26 cellular contexts compared by ENCODE assay signal in genomic region chr6:56096454-56096853, GRCh38.
DNase-seq lines count a peak whose midpoint lies in the region; ATAC-seq, FAIRE-seq and TF ChIP-seq lines count a peak whose summit lies in the region.
"Had no signal": no experiment of that assay in that cellular context is flagged by ENCODE, and none has a peak within 500 bp of the region (broad histone marks: within the 10 kb centered on the region; RNA-seq: fewer than 3 reads in every experiment).

No MANE protein-coding gene starts in this region.

- no peak overlapping the region for H2AFZ ChIP-seq in endothelial cell of umbilical vein (ENCODE audit: low read depth, low read length)

- H3K27ac ChIP-seq in A673 (ENCODE audit: low read depth, low read length, poor library complexity, severe bottlenecking) (peak overlapping the region; percentile 44), endothelial cell of umbilical vein (ENCODE audit: insufficient read depth, low read depth, low read length) (no peak overlapping the region)

- dilution Hi-C loops in endothelial cell of umbilical vein (cut with MboI; ENCODE audit: extremely low pct_ligation_motif_present, low sequenced_read_pairs) = no loop called here

- H3K27ac Mint-ChIP-seq in type B pancreatic cell = no peak overlapping the region
- H3K27ac Mint-ChIP-seq in activated CD4-positive, alpha-beta T cell treated with anti-CD3 and anti-CD28 coated beads, Interleukin-2, amount 10 ng/mL, durations not matched to agents 24 days and 14 days = no peak overlapping the region
- H3K27ac Mint-ChIP-seq: CD8-positive, alpha-beta T cell had no signal

- TF ChIP-seq RAD21 in Ishikawa (IDR thresholded peaks at IDR 0.05; ENCODE audit: low read depth) = no peak

- TF ChIP-seq POLR2A in endothelial cell of umbilical vein (IDR thresholded peaks at IDR 0.05; ENCODE audit: low read depth, low read length) = no peak

- peak; percentile 66 for DNase-seq in A673 (ENCODE audit: low spot score)
- peak; percentile 90 for DNase-seq in NCI-H446 treated with DMSO at 0.1 percent for 48 hours (lab: John Stamatoyannopoulos, UW)
- DNase-seq in endothelial cell of umbilical vein (ENCODE audit: low read depth, low spot score) = no peak
- DNase-seq in type B pancreatic cell (ENCODE audit: extremely low spot score, unreplicated experiment) = no peak
- DNase-seq in activated CD4-positive, alpha-beta T cell treated with anti-CD3 and anti-CD28 coated beads, Interleukin-2, amount 10 ng/mL, durations not matched to agents 24 days and 14 days = no peak
- DNase-seq in DMS153 treated with DMSO at 0.1 percent for 48 hours (lab: John Stamatoyannopoulos, UW; ENCODE audit: unreplicated experiment) = no peak
- DNase-seq: C1 segment of cervical spinal cord; Caco-2; CD8-positive, alpha-beta T cell; DMS 273 treated with DMSO at 0.1 percent for 48 hours; DMS79 treated with DMSO at 0.1 percent for 48 hours; Karpas-422; NCI-H1092 treated with DMSO at 0.1 percent for 48 hours; NCI-H1694; NCI-H2029 treated with DMSO at 0.1 percent for 48 hours; NCI-H2171; NCI-H226; NCI-H524; NCI-H774; SHP77 treated with DMSO at 0.1 percent for 48 hours had no signal

- H3K4me1 ChIP-seq in A673 (ENCODE audit: insufficient read depth, low read length, poor library complexity, severe bottlenecking) (peaks cover 34% of the 10 kb centered on the region), endothelial cell of umbilical vein (ENCODE audit: control insufficient read depth, extremely low read depth, insufficient read depth, low read length) (peaks cover 13% of the 10 kb centered on the region)

- H3K9me1 ChIP-seq in endothelial cell of umbilical vein (replicated peaks; ENCODE audit: control insufficient read depth, extremely low read depth, insufficient read depth, low read length) = no peaks in the 10 kb centered on the region

- peaks cover 4% of the 10 kb centered on the region for H3K4me1 Mint-ChIP-seq in type B pancreatic cell (ENCODE audit: unreplicated experiment)
- H3K4me1 Mint-ChIP-seq in activated CD4-positive, alpha-beta T cell treated with anti-CD3 and anti-CD28 coated beads, Interleukin-2, amount 10 ng/mL, durations not matched to agents 24 days and 14 days = no peaks in the 10 kb centered on the region

- no TSS peak for BruUV-seq in A673 (replicated peaks; lab: Mats Ljungman, UMichigan)
- BruUV-seq in endothelial cell of umbilical vein (replicated peaks; lab: Mats Ljungman, UMichigan) = no TSS peak

- peaks cover 24% of the 10 kb centered on the region for H3K36me3 ChIP-seq in A673 (ENCODE audit: insufficient read depth, low read length, poor library complexity, severe bottlenecking)
- H3K36me3 ChIP-seq in endothelial cell of umbilical vein (ENCODE audit: control insufficient read depth in 2 of 2, extremely low read depth in 1 of 2, insufficient read depth in 2 of 2, low read length in 2 of 2) = no peaks in the 10 kb centered on the region

- no peaks in the 10 kb centered on the region for H4K20me1 ChIP-seq in endothelial cell of umbilical vein (replicated peaks; ENCODE audit: control insufficient read depth, extremely low read depth, insufficient read depth, low read length)

- POLR2A ChIA-PET in A673 (lab: Charles Lee; ENCODE audit: low non-redundant PET) = interaction anchor here (0.6 kb wide), 1 partner anchor 9 kb away, joined by 3 read pairs; no protein-coding TSS in a partner anchor
- POLR2A ChIA-PET in endothelial cell of umbilical vein (lab: Charles Lee) = no interaction called here

- peaks cover 9% of the 10 kb centered on the region for H3K36me3 Mint-ChIP-seq in type B pancreatic cell
- no peaks in the 10 kb centered on the region for H3K36me3 Mint-ChIP-seq in activated CD4-positive, alpha-beta T cell treated with anti-CD3 and anti-CD28 coated beads, Interleukin-2, amount 10 ng/mL, durations not matched to agents 24 days and 14 days (ENCODE audit: low read depth)
- H3K36me3 Mint-ChIP-seq: CD8-positive, alpha-beta T cell had no signal

- H3K9me3 ChIP-seq in A673 (ENCODE audit: low read depth, low read length, poor library complexity, severe bottlenecking) = peaks cover 18% of the 10 kb centered on the region
- no peaks in the 10 kb centered on the region for H3K9me3 ChIP-seq in endothelial cell of umbilical vein (replicated peaks; ENCODE audit: control insufficient read depth, insufficient read depth, low read length)
- H3K9me3 ChIP-seq: Caco-2 had no signal

- TF ChIP-seq EP300 in Ishikawa (IDR thresholded peaks at IDR 0.05; ENCODE audit: borderline replicate concordance) = no peak

- no peak for FAIRE-seq in endothelial cell of umbilical vein (lab: Jason Lieb, UNC)
- FAIRE-seq: A204.1, GM12892, GM19239 had no signal

- no peaks in the 10 kb centered on the region for H3K27me3 Mint-ChIP-seq in type B pancreatic cell
- no peaks in the 10 kb centered on the region for H3K27me3 Mint-ChIP-seq in activated CD4-positive, alpha-beta T cell treated with anti-CD3 and anti-CD28 coated beads, Interleukin-2, amount 10 ng/mL, durations not matched to agents 24 days and 14 days

- no peak overlapping the region for H3K4me3 ChIP-seq in A673 (ENCODE audit: low read depth, low read length, poor library complexity, severe bottlenecking)
- H3K4me3 ChIP-seq in endothelial cell of umbilical vein (replicated peaks in 1 of 3; ENCODE audit: insufficient read depth in 1 of 3, low read depth in 1 of 3, low read length in 3 of 3) = no peak overlapping the region

- CTCF ChIA-PET in A673 (lab: Charles Lee) (no interaction called here), endothelial cell of umbilical vein (lab: Charles Lee) (interaction anchor here (0.6 to 1.0 kb wide), 2 partner anchors 50 to 88 kb away, joined by 3 to 4 read pairs; no protein-coding TSS in a partner anchor)

- H3K9ac ChIP-seq in endothelial cell of umbilical vein (replicated peaks; ENCODE audit: extremely low read depth, insufficient read depth, low read length) = no peak overlapping the region

- H3K9me3 Mint-ChIP-seq in type B pancreatic cell = peaks cover 17% of the 10 kb centered on the region
- H3K9me3 Mint-ChIP-seq in activated CD4-positive, alpha-beta T cell treated with anti-CD3 and anti-CD28 coated beads, Interleukin-2, amount 10 ng/mL, durations not matched to agents 24 days and 14 days = no peaks in the 10 kb centered on the region

- ATAC-seq in GM18517 (IDR thresholded peaks at IDR 0.05; ENCODE audit: unreplicated experiment) = no peak
- ATAC-seq: CD8-positive, alpha-beta T cell; Panc1 had no signal

- H3K79me2 ChIP-seq in endothelial cell of umbilical vein (ENCODE audit: control insufficient read depth, insufficient read depth, low read length) = no peaks in the 10 kb centered on the region

- TF ChIP-seq CTCF in A673 (conservative IDR thresholded peaks at IDR 0.05; ENCODE audit: low read depth, low read length) (no peak), endothelial cell of umbilical vein (IDR thresholded peaks at IDR 0.05; ENCODE audit: extremely low read depth in 1 of 2, insufficient read depth in 1 of 2, low read depth in 1 of 2, low read length in 2 of 2) (no peak), type B pancreatic cell (conservative IDR thresholded peaks at IDR 0.05) (no peak)

- H3K27me3 ChIP-seq in A673 (replicated peaks; ENCODE audit: insufficient read depth, low read depth, low read length, poor library complexity) (no peaks in the 10 kb centered on the region), endothelial cell of umbilical vein (ENCODE audit: control insufficient read depth in 2 of 2, insufficient read depth in 2 of 2, low read length in 2 of 2) (no peaks in the 10 kb centered on the region)

- no peak overlapping the region for H3K4me3 Mint-ChIP-seq in type B pancreatic cell
- H3K4me3 Mint-ChIP-seq in activated CD4-positive, alpha-beta T cell treated with anti-CD3 and anti-CD28 coated beads, Interleukin-2, amount 10 ng/mL, durations not matched to agents 24 days and 14 days = no peak overlapping the region
- H3K4me3 Mint-ChIP-seq: CD8-positive, alpha-beta T cell had no signal

- intact Hi-C loops in A673 (cut with micrococcal nuclease; ENCODE audit: unreplicated experiment) = loop anchor here (5.0 kb wide), 1 partner anchor 161 kb away; no protein-coding TSS in a partner anchor
- intact Hi-C loops in endothelial cell of umbilical vein (cut with micrococcal nuclease) = no loop called here
- intact Hi-C loops in activated CD4-positive, alpha-beta T cell treated with anti-CD3 and anti-CD28 coated beads, Interleukin-2, amount 10 ng/mL, durations not matched to agents 24 days and 14 days (cut with micrococcal nuclease) = no loop called here

- peak overlapping the region; percentile 54 for H3K4me2 ChIP-seq in endothelial cell of umbilical vein (ENCODE audit: insufficient read depth, low read length)

TF ChIP-seq in Ishikawa, 13 proteins besides CTCF, POLR2A, EP300 and RAD21:
- TF ChIP-seq CREB1 (IDR thresholded peaks at IDR 0.05; ENCODE audit: low read depth) = no peak
- TF ChIP-seq NFIC (IDR thresholded peaks at IDR 0.05) = peak; percentile 49; the same call in 1 of the 2 replicates

TF ChIP-seq in endothelial cell of umbilical vein, 7 proteins besides CTCF, POLR2A, EP300 and RAD21:
- TF ChIP-seq POLR2AphosphoS5 (IDR thresholded peaks at IDR 0.05; ENCODE audit: insufficient read depth, low read depth, low read length) (no peak), MAX (IDR thresholded peaks at IDR 0.05; ENCODE audit: insufficient read depth, insufficient read length) (no peak), FOS (IDR thresholded peaks at IDR 0.05; ENCODE audit: borderline replicate concordance, insufficient read depth, low read length) (no peak), EZH2 (IDR thresholded peaks at IDR 0.05; ENCODE audit: borderline replicate concordance, low read depth, low read length, severe bottlenecking) (no peak), JUN (IDR thresholded peaks at IDR 0.05; ENCODE audit: borderline replicate concordance, insufficient read depth, insufficient read length, low read depth) (no peak), GATA2 (IDR thresholded peaks at IDR 0.05; ENCODE audit: insufficient read depth, insufficient read length, low read depth, low read length) (no peak), MYC (IDR thresholded peaks at IDR 0.05; ENCODE audit: low read depth, low read length) (no peak)
TF ChIP-seq in endothelial cell of umbilical vein: peak in this region for 0.

Comparison
In these comparisons a context has a peak if more than half of its experiments do, and no peak if none do; other contexts are left out.
1. DNase-seq: peak in A673 (single experiment) and NCI-H446 treated with DMSO at 0.1 percent for 48 hours (single experiment); none in endothelial cell of umbilical vein (single experiment), type B pancreatic cell (single experiment), activated CD4-positive, alpha-beta T cell treated with anti-CD3 and anti-CD28 coated beads, Interleukin-2, amount 10 ng/mL, durations not matched to agents 24 days and 14 days (single experiment) and DMS153 treated with DMSO at 0.1 percent for 48 hours (single experiment).